In genomic region chr13:86974251-86974994, GRCh38 we compare ENCODE assay signal across 1 cellular context.
TF ChIP-seq lines count a peak whose summit lies in the region.

No MANE protein-coding gene starts in this region.

TF ChIP-seq in GM23338, 12 proteins besides CTCF, POLR2A, EP300 and RAD21:
- TF ChIP-seq ZNF462 (CRISPR knock-in tag; IDR thresholded peaks at IDR 0.05) (no peak), POLR2AphosphoS5 (IDR thresholded peaks at IDR 0.05; ENCODE audit: low read depth) (no peak), EZH2 (IDR thresholded peaks at IDR 0.05; ENCODE audit: low read depth, unreplicated experiment) (no peak), REST (IDR thresholded peaks at IDR 0.05; ENCODE audit: unreplicated experiment) (no peak), ZNF114 (CRISPR knock-in tag; IDR thresholded peaks at IDR 0.05) (no peak), EZH2phosphoT487 (IDR thresholded peaks at IDR 0.05; ENCODE audit: unreplicated experiment) (no peak), STAT1 (IDR thresholded peaks at IDR 0.05; ENCODE audit: unreplicated experiment) (no peak), ETS1 (IDR thresholded peaks at IDR 0.05) (no peak)
